22 cellular contexts compared by ENCODE assay signal in the genomic region with DNA sequence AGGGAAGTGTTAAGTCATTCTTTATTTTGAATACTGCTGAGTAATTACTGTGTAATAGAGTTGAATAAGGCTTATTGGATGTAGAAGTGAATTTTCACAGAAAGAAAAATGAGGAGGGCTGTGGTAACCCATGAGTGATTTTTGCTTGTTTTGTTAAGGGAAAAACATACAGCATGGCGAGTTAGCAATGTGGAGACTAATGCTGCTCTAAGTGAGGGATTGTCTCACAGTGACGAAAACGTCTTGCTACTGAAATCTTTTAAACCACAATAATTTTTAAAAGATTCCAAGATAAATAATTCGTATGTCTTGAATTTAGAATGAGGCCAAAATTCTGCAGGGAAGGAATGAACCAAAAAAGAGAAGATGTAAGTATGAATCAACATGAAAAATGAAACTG. TPM values are rescaled to one million over a fixed set of nuclear protein-coding genes. Genes with fewer than 3 reads are reported as not detected.
DNase-seq lines count a peak whose midpoint lies in the region; TF ChIP-seq lines count a peak whose summit lies in the region.
"Had no signal": no experiment of that assay in that cellular context is flagged by ENCODE, and none has a peak within 500 bp of the region (broad histone marks: within the 10 kb centered on the region; RNA-seq: fewer than 3 reads in every experiment).

No MANE protein-coding gene starts in this region.

- H3K9ac ChIP-seq in Karpas-422 (ENCODE audit: low read length) (no peak overlapping the region), MM.1S (ENCODE audit: low read length) (no peak overlapping the region)

- H3K4me1 ChIP-seq in Karpas-422 (ENCODE audit: low read length) (no peaks in the 10 kb centered on the region), MM.1S (ENCODE audit: low read length) (no peaks in the 10 kb centered on the region)
- H3K4me1 ChIP-seq: esophagus squamous epithelium, prostate gland, spleen, vagina had no signal

- in situ Hi-C loops in astrocyte of the cerebellum (cut with HindIII; ENCODE audit: low sequenced_read_pairs): no loop called here

- H3K9me2 ChIP-seq in Karpas-422 (replicated peaks; ENCODE audit: insufficient read depth, low read length) (0 out of 2 replicates have a peak, but pooled peaks cover 4% of the 10 kb centered on the region), MM.1S (replicated peaks; ENCODE audit: insufficient read depth, low read length) (no peaks in the 10 kb centered on the region)

- no peak overlapping the region for H2AFZ ChIP-seq in Karpas-422 (ENCODE audit: low read length)
- no peak overlapping the region for H2AFZ ChIP-seq in MM.1S (ENCODE audit: low read length)

- H3K27ac ChIP-seq in Karpas-422 (ENCODE audit: low read length) (no peak overlapping the region), MM.1S (ENCODE audit: low read length) (no peak overlapping the region)
- H3K27ac ChIP-seq: esophagus squamous epithelium, HL-60, prostate gland, spleen, vagina had no signal

- H3K4me2 ChIP-seq in Karpas-422 (ENCODE audit: low read depth, low read length, poor library complexity, severe bottlenecking): no peak overlapping the region
- H3K4me2 ChIP-seq in MM.1S (ENCODE audit: low read depth, low read length): no peak overlapping the region

- H4K20me1 ChIP-seq in Karpas-422 (ENCODE audit: insufficient read depth, low read depth, low read length) (no peaks in the 10 kb centered on the region), MM.1S (ENCODE audit: insufficient read depth, low read length) (no peaks in the 10 kb centered on the region)

- no peaks in the 10 kb centered on the region for H3K79me2 ChIP-seq in Karpas-422 (ENCODE audit: low read length)
- no peaks in the 10 kb centered on the region for H3K79me2 ChIP-seq in MM.1S (ENCODE audit: low read length)

- DNase-seq in GM03348 (ENCODE audit: low spot score) (peak; percentile 37), astrocyte of the cerebellum (ENCODE audit: low read depth) (peak; percentile 97), fibroblast of the conjunctiva (ENCODE audit: low read depth) (peak; percentile 68), stromal cell of bone marrow (ENCODE audit: low read depth) (peak; percentile 97), Karpas-422 (no peak), MM.1S (no peak), DMS153 (lab: John Stamatoyannopoulos, UW) (no peak)
- DNase-seq: activated CD4-positive, alpha-beta memory T cell treated with anti-CD3 and anti-CD28 coated beads for 36 hours; activated naive CD4-positive, alpha-beta T cell treated with anti-CD3 and anti-CD28 coated beads, Interleukin-2, amount 50 U/mL, for 16 hours; activated T-cell treated with anti-CD3 and anti-CD28 coated beads, Interleukin-2, amount 50 U/mL, for 1 hour; esophagus squamous epithelium; GOT3; left colon; midbrain; NCI-H526; nephron progenitor cell; OCI-M1; SHP77 treated with DMSO at 0.1 percent for 48 hours; spleen had no signal

- no peaks in the 10 kb centered on the region for H3K36me3 ChIP-seq in Karpas-422 (ENCODE audit: insufficient read depth, low read length)
- no peaks in the 10 kb centered on the region for H3K36me3 ChIP-seq in MM.1S (replicated peaks; ENCODE audit: insufficient read depth, low read length)
- H3K36me3 ChIP-seq: esophagus squamous epithelium, prostate gland, spleen, vagina had no signal

- no peaks in the 10 kb centered on the region for H3K27me3 ChIP-seq in Karpas-422 (ENCODE audit: low read length)
- no peaks in the 10 kb centered on the region for H3K27me3 ChIP-seq in MM.1S (replicated peaks; ENCODE audit: insufficient read depth, low read length)
- H3K27me3 ChIP-seq: esophagus squamous epithelium, spleen, vagina had no signal

- TF ChIP-seq CTCF in astrocyte of the cerebellum (IDR thresholded peaks at IDR 0.05; ENCODE audit: low read depth, low read length, missing control alignments) (no peak), MM.1S (IDR thresholded peaks at IDR 0.05; ENCODE audit: low read length) (no peak)

- H3K9me3 ChIP-seq in Karpas-422 (ENCODE audit: low read length): no peaks in the 10 kb centered on the region
- no peaks in the 10 kb centered on the region for H3K9me3 ChIP-seq in MM.1S (replicated peaks; ENCODE audit: insufficient read depth, low read length)
- H3K9me3 ChIP-seq: esophagus squamous epithelium, prostate gland, spleen, vagina had no signal

- no peaks in the 10 kb centered on the region for H3F3A ChIP-seq in MM.1S (ENCODE audit: insufficient read depth, low read length)

- no peak overlapping the region for H3K4me3 ChIP-seq in astrocyte of the cerebellum (ENCODE audit: low read depth, low read length)
- no peak overlapping the region for H3K4me3 ChIP-seq in Karpas-422 (ENCODE audit: low read length)
- no peak overlapping the region for H3K4me3 ChIP-seq in MM.1S (ENCODE audit: low read length)
- H3K4me3 ChIP-seq: esophagus squamous epithelium, prostate gland, spleen, vagina had no signal

RNA-seq across cellular contexts. Expression of gene PLA2G4A, which starts 16.2 kb away (rescaled TPM):
- total RNA-seq in Karpas-422 (2014; rRNA removed; shearing (Covaris generic); ENCODE audit: low replicate concordance): not detected in 2 replicates

Comparison
In these comparisons a context has a peak if more than half of its experiments do, and no peak if none do; other contexts are left out.
1. DNase-seq: peak in GM03348 (single experiment), astrocyte of the cerebellum (single experiment), fibroblast of the conjunctiva (single experiment) and stromal cell of bone marrow (single experiment); none in Karpas-422 (single experiment), MM.1S (single experiment) and DMS153 (single experiment).